8 cellular contexts compared by ENCODE assay signal in the genomic region with DNA sequence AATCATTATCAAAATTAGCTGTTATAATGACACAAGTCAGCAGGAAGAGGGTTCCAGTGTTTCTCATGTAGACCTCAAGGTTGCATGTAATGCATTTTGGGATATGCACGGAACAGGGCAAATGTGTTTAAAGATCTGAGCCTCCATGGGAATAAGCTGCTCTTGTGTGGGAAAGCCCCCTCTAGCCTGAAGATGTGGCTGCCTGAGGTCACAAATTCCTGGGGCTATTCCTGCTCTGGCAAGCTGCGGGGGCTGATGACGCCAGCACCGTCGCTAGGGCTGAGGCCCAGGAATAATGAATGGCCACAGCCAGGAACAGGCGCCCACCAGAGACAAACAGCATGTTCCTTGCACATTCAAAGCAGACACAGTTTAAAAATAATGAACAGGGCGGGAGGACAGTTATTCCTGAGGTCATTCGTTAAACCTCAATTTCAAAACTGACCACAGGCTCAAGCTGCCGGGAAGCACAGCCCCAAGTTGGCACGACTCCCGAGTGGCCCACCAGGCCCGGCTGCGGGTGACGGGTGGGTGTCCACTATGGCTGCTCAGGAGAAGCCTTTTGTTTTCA. TPM values are rescaled to one million over a fixed set of nuclear protein-coding genes. Genes with fewer than 3 reads are reported as not detected.
DNase-seq lines count a peak whose midpoint lies in the region; ATAC-seq and TF ChIP-seq lines count a peak whose summit lies in the region.

No MANE protein-coding gene starts in this region.

- no peak for TF ChIP-seq CTCF in astrocyte of the cerebellum (IDR thresholded peaks at IDR 0.05; ENCODE audit: low read depth, low read length, missing control alignments)
- TF ChIP-seq CTCF in hepatocyte (IDR thresholded peaks at IDR 0.05; ENCODE audit: poor library complexity), result no peak
- TF ChIP-seq CTCF in gastrocnemius medialis (IDR thresholded peaks at IDR 0.05 in 4 of 5, conservative IDR thresholded peaks at IDR 0.05 in 1 of 5), result no peak

- H3K4me1 ChIP-seq in hepatocyte (ENCODE audit: insufficient read depth), result peaks cover 43% of the 10 kb centered on the region
- H3K4me1 ChIP-seq in gastrocnemius medialis, result peaks cover 33 to 42% of the 10 kb centered on the region in 2 donors
- no peaks in the 10 kb centered on the region for H3K4me1 ChIP-seq in Karpas-422 (ENCODE audit: low read length)

- peaks cover 27% of the 10 kb centered on the region for H3K79me2 ChIP-seq in hepatocyte
- H3K79me2 ChIP-seq in Karpas-422 (ENCODE audit: low read length), result no peaks in the 10 kb centered on the region

- no peaks in the 10 kb centered on the region for H3K36me3 ChIP-seq in hepatocyte (replicated peaks; ENCODE audit: insufficient read depth, low read depth)
- H3K36me3 ChIP-seq in gastrocnemius medialis, result no peaks in the 10 kb centered on the region
- H3K36me3 ChIP-seq in Karpas-422 (ENCODE audit: insufficient read depth, low read length), result no peaks in the 10 kb centered on the region

- WGBS in hepatocyte (ENCODE audit: low lambda C conversion rate, missing lambda C conversion rate), result 76% methylated on average over 14 of the region's 14 CpGs

- H3K9ac ChIP-seq in Karpas-422 (ENCODE audit: low read length), result no peak overlapping the region

- peak overlapping the region; percentile 5 for H3K4me3 ChIP-seq in astrocyte of the cerebellum (ENCODE audit: low read depth, low read length)
- H3K4me3 ChIP-seq in hepatocyte, result no peak overlapping the region
- H3K4me3 ChIP-seq in gastrocnemius medialis, result no peak overlapping the region
- no peak overlapping the region for H3K4me3 ChIP-seq in Karpas-422 (ENCODE audit: low read length)

- intact Hi-C loops in gastrocnemius medialis (cut with DNase I; ENCODE audit: low total_unique reads), result no loop called here

- H2AFZ ChIP-seq in hepatocyte (no peak overlapping the region), Karpas-422 (ENCODE audit: low read length) (no peak overlapping the region)

- in situ Hi-C loops in Caki2 (cut with HindIII; ENCODE audit: low pct_unique_long_range_greater_than_20kb, low sequenced_read_pairs), result no loop called here
- in situ Hi-C loops in astrocyte of the cerebellum (cut with HindIII; ENCODE audit: low sequenced_read_pairs), result no loop called here
- in situ Hi-C loops in gastrocnemius medialis (cut with MboI; ENCODE audit: low sequenced_read_pairs in 4 of 4), result no loop called here

- H3K27me3 ChIP-seq in hepatocyte (peaks cover 12% of the 10 kb centered on the region), gastrocnemius medialis (no peaks in the 10 kb centered on the region), Karpas-422 (ENCODE audit: low read length) (no peaks in the 10 kb centered on the region)

- DNase-seq in Caki2 (ENCODE audit: low read depth), result peak; percentile 9
- peak; percentile 94 for DNase-seq in astrocyte of the cerebellum (ENCODE audit: low read depth)
- DNase-seq in hepatocyte (ENCODE audit: low spot score), result peak; percentile 38
- peak in 1 of 2 donors; percentile 46 for DNase-seq in gastrocnemius medialis
- DNase-seq in Karpas-422, result no peak
- no peak for DNase-seq in NCI-H510A treated with DMSO at 0.1 percent for 48 hours (lab: John Stamatoyannopoulos, UW)
- no peak for DNase-seq in activated CD4-positive, alpha-beta T cell treated with anti-CD3 and anti-CD28 coated beads for 4 hours

- H3K27ac ChIP-seq in hepatocyte, result peak overlapping the region; percentile 48
- peak overlapping the region; percentile 46 to 69 (median 62) for H3K27ac ChIP-seq in gastrocnemius medialis
- H3K27ac ChIP-seq in Karpas-422 (ENCODE audit: low read length), result no peak overlapping the region

- no peaks in the 10 kb centered on the region for H3K9me2 ChIP-seq in hepatocyte (replicated peaks; ENCODE audit: insufficient read depth)
- H3K9me2 ChIP-seq in Karpas-422 (replicated peaks; ENCODE audit: insufficient read depth, low read length), result no peaks in the 10 kb centered on the region

- peaks cover 15% of the 10 kb centered on the region for H4K20me1 ChIP-seq in hepatocyte (ENCODE audit: insufficient read depth, poor library complexity, severe bottlenecking)
- H4K20me1 ChIP-seq in Karpas-422 (ENCODE audit: insufficient read depth, low read depth, low read length), result peaks cover 4% of the 10 kb centered on the region; the same call in 1 of the 2 replicates

- peak; percentile 40 to 45 for ATAC-seq in gastrocnemius medialis
- ATAC-seq in HG03432 (IDR thresholded peaks at IDR 0.05; ENCODE audit: unreplicated experiment), result no peak

- H3K4me2 ChIP-seq in hepatocyte (no peak overlapping the region), Karpas-422 (ENCODE audit: low read depth, low read length, poor library complexity, severe bottlenecking) (no peak overlapping the region)

- no peak for TF ChIP-seq POLR2A in gastrocnemius medialis (IDR thresholded peaks at IDR 0.05)

- no peaks in the 10 kb centered on the region for H3K9me3 ChIP-seq in hepatocyte (ENCODE audit: low read depth)
- H3K9me3 ChIP-seq in gastrocnemius medialis, result no peaks in the 10 kb centered on the region
- no peaks in the 10 kb centered on the region for H3K9me3 ChIP-seq in Karpas-422 (ENCODE audit: low read length)

RNA-seq across cellular contexts. Expression of a gene that starts 11.7 kb away (rescaled TPM):
- 11.2 and 12.2 TPM in 2 replicates for total RNA-seq in Caki2 (2014; rRNA removed; shearing (Covaris generic); ENCODE audit: low replicate concordance)
- total RNA-seq in hepatocyte (8.7 and 9.0 TPM in 2 replicates), gastrocnemius medialis (10 to 100 TPM in 3 of 4 donors, 1 to 10 TPM in 1; 9.2 to 18.5 (median 14.0) TPM)
- polyA plus RNA-seq in hepatocyte, result 9.8 and 12.5 TPM in 2 replicates
- not detected in 2 replicates for total RNA-seq in Karpas-422 (2014; rRNA removed; shearing (Covaris generic); ENCODE audit: low replicate concordance)

Comparison
In these comparisons a context has a peak if more than half of its experiments do, and no peak if none do; other contexts are left out.
1. DNase-seq: peak in Caki2 (single experiment), astrocyte of the cerebellum (single experiment) and hepatocyte (single experiment); none in Karpas-422 (single experiment), NCI-H510A treated with DMSO at 0.1 percent for 48 hours (single experiment) and activated CD4-positive, alpha-beta T cell treated with anti-CD3 and anti-CD28 coated beads for 4 hours (0 of 2).